In genomic region chr10:105691811-105692210, GRCh38 we compare ENCODE assay signal across 10 cellular contexts.
A peak's percentile ranks its signal among the peaks of the same experiment; 100 is the strongest.
DNase-seq lines count a peak whose midpoint lies in the region; ATAC-seq and TF ChIP-seq lines count a peak whose summit lies in the region.
"Had no signal": no experiment of that assay in that cellular context is flagged by ENCODE, and none has a peak within 500 bp of the region (broad histone marks: within the 10 kb centered on the region; RNA-seq: fewer than 3 reads in every experiment).

No MANE protein-coding gene starts in this region.

- no peak overlapping the region for H2BK15ac ChIP-seq in mesenchymal stem cell (ENCODE audit: low read depth, poor library complexity, severe bottlenecking)

- 24% methylated on average over 1 of the region's 1 CpG for WGBS in mesenchymal stem cell

- DNase-seq in GM10266 (ENCODE audit: extremely low spot score) (no peak), MV-4-11 (lab: John Stamatoyannopoulos, UW) (peak; percentile 1), astrocyte of the hippocampus (ENCODE audit: low read depth, low spot score) (peak; percentile 45), nephron progenitor cell (peak; percentile 22), mesenchymal stem cell (no peak), UCSD-AML1 (lab: John Stamatoyannopoulos, UW; ENCODE audit: unreplicated experiment) (no peak), left lung (no peak)
- DNase-seq: adrenal gland had no signal

- H3K4ac ChIP-seq in mesenchymal stem cell (ENCODE audit: low read depth in 1 of 2, low read length in 2 of 2): no peak overlapping the region

- no peaks in the 10 kb centered on the region for H3K9me3 Mint-ChIP-seq in nephron progenitor cell

- no peaks in the 10 kb centered on the region for H3K4me1 Mint-ChIP-seq in nephron progenitor cell

- H2BK12ac ChIP-seq in mesenchymal stem cell (ENCODE audit: low read length in 2 of 2): no peak overlapping the region

- H4K91ac ChIP-seq in mesenchymal stem cell (ENCODE audit: low read length): no peak overlapping the region

- no peak overlapping the region for H3K4me3 Mint-ChIP-seq in nephron progenitor cell

- H3K27me3 ChIP-seq in mesenchymal stem cell (ENCODE audit: control insufficient read depth in 1 of 2, insufficient read depth in 1 of 2, low read length in 2 of 2): no peaks in the 10 kb centered on the region
- H3K27me3 ChIP-seq in left lung: no peaks in the 10 kb centered on the region
- H3K27me3 ChIP-seq: adrenal gland, SJSA1 had no signal

- H3K79me1 ChIP-seq in mesenchymal stem cell (replicated peaks; ENCODE audit: low read length, poor library complexity, severe bottlenecking): no peaks in the 10 kb centered on the region

- H3K4me1 ChIP-seq in mesenchymal stem cell (ENCODE audit: control insufficient read depth, insufficient read depth, low read depth, low read length) (no peaks in the 10 kb centered on the region), left lung (no peaks in the 10 kb centered on the region)
- H3K4me1 ChIP-seq: adrenal gland, SJSA1 had no signal

- H3K27me3 Mint-ChIP-seq in nephron progenitor cell (ENCODE audit: low read depth, poor library complexity): no peaks in the 10 kb centered on the region

- H3K36me3 ChIP-seq in mesenchymal stem cell (ENCODE audit: control insufficient read depth in 1 of 2, insufficient read depth in 2 of 2, low read depth in 1 of 2, low read length in 2 of 2) (no peaks in the 10 kb centered on the region), left lung (no peaks in the 10 kb centered on the region)
- H3K36me3 ChIP-seq: adrenal gland, SJSA1 had no signal

- H3K27ac ChIP-seq in mesenchymal stem cell (ENCODE audit: low read length, poor library complexity, severe bottlenecking) (no peak overlapping the region), left lung (no peak overlapping the region)
- H3K27ac ChIP-seq: adrenal gland, SJSA1 had no signal

- H2BK5ac ChIP-seq in mesenchymal stem cell (ENCODE audit: low read depth, low read length, poor library complexity, severe bottlenecking): no peak overlapping the region

- no peak overlapping the region for H3K9ac ChIP-seq in mesenchymal stem cell (ENCODE audit: low read length)

- H2AFZ ChIP-seq in mesenchymal stem cell (ENCODE audit: low read depth, low read length): no peak overlapping the region

- no peak overlapping the region for H2BK120ac ChIP-seq in mesenchymal stem cell (ENCODE audit: low read depth, low read length)

- H4K8ac ChIP-seq in mesenchymal stem cell (ENCODE audit: low read length): no peak overlapping the region

- H3K27ac Mint-ChIP-seq in nephron progenitor cell: no peak overlapping the region

- H3K14ac ChIP-seq in mesenchymal stem cell (ENCODE audit: low read length in 2 of 2): no peak overlapping the region

- no peak overlapping the region for H3K18ac ChIP-seq in mesenchymal stem cell (ENCODE audit: low read depth in 1 of 2, low read length in 2 of 2)

- no peaks in the 10 kb centered on the region for H3K36me3 Mint-ChIP-seq in nephron progenitor cell (ENCODE audit: low read depth)

- intact Hi-C loops in left lung (cut with DNase I): no loop called here

- no peaks in the 10 kb centered on the region for H3K9me3 ChIP-seq in mesenchymal stem cell (ENCODE audit: control insufficient read depth, low read length)
- H3K9me3 ChIP-seq in left lung: no peaks in the 10 kb centered on the region
- H3K9me3 ChIP-seq: adrenal gland, SJSA1 had no signal

- H3K4me3 ChIP-seq in mesenchymal stem cell (ENCODE audit: insufficient read depth in 1 of 2, low read depth in 1 of 2, low read length in 2 of 2) (no peak overlapping the region), left lung (no peak overlapping the region)
- H3K4me3 ChIP-seq: adrenal gland, SJSA1 had no signal

- ATAC-seq in GM19452 (IDR thresholded peaks at IDR 0.05; ENCODE audit: unreplicated experiment) (no peak), left lung (no peak)

- peak; percentile 15 for TF ChIP-seq CTCF in GM10266 (IDR thresholded peaks at IDR 0.05; ENCODE audit: control insufficient read depth, insufficient read depth, low read depth, missing control alignments)
- peak; percentile 64 for TF ChIP-seq CTCF in nephron progenitor cell (IDR thresholded peaks at IDR 0.05)
- TF ChIP-seq CTCF in left lung (IDR thresholded peaks at IDR 0.05): no peak

- no peak overlapping the region for H3K4me2 ChIP-seq in mesenchymal stem cell (ENCODE audit: low read length, poor library complexity, severe bottlenecking)

- no peak overlapping the region for H3K23ac ChIP-seq in mesenchymal stem cell (ENCODE audit: low read length in 2 of 2)

- no peak overlapping the region for H2AK5ac ChIP-seq in mesenchymal stem cell (ENCODE audit: low read length, severe bottlenecking)

Comparison
In these comparisons a context has a peak if more than half of its experiments do, and no peak if none do; other contexts are left out.
1. DNase-seq: peak in MV-4-11 (single experiment), astrocyte of the hippocampus (single experiment) and nephron progenitor cell (single experiment); none in GM10266 (single experiment), mesenchymal stem cell (single experiment), UCSD-AML1 (single experiment) and left lung (0 of 2).
2. CTCF ChIP-seq: peak in GM10266 (single experiment) and nephron progenitor cell (single experiment); none in left lung (0 of 2).